17 cellular contexts compared by ENCODE assay signal in genomic region chr3:51585871-51586270, GRCh38.
"Had no signal": no experiment of that assay in that cellular context is flagged by ENCODE, and none has a peak within 500 bp of the region (broad histone marks: within the 10 kb centered on the region; RNA-seq: fewer than 3 reads in every experiment).

No MANE protein-coding gene starts in this region.

- H3K4me2 ChIP-seq: SK-N-SH had no signal

- H3K9me2 ChIP-seq: SK-N-SH had no signal

- DNase-seq: KBM-7, MG63, NCI-H1092 treated with DMSO at 0.1 percent for 48 hours, NCI-H1436, NCI-H187, NCI-H2029, NCI-H2081 treated with DMSO at 0.1 percent for 48 hours, NCI-H2171 treated with DMSO at 0.1 percent for 48 hours, NCI-H524, NCI-H526 treated with DMSO at 0.1 percent for 48 hours, NCI-H774, Right ventricle myocardium superior, RPMI8226, SIG-M5, SW 1271 had no signal

- H3K9ac ChIP-seq: SK-N-SH had no signal

- H3K36me3 ChIP-seq: MG63 had no signal

- H3K27me3 ChIP-seq: MG63, SJSA1 had no signal

- H3K27ac ChIP-seq: SJSA1 had no signal

- H3K9me3 ChIP-seq: MG63, SJSA1, SK-N-SH had no signal

- H3K4me3 ChIP-seq: MG63, SJSA1 had no signal
